Comparison of ENCODE assay signal across 8 cellular contexts in genomic region chr3:96576935-96577334, GRCh38.
"Had no signal": no experiment of that assay in that cellular context is flagged by ENCODE, and none has a peak within 500 bp of the region (broad histone marks: within the 10 kb centered on the region; RNA-seq: fewer than 3 reads in every experiment).

No MANE protein-coding gene starts in this region.

- H3K4me3 ChIP-seq: GM12878 had no signal

- DNase-seq: GDM1, GF-D8 had no signal

- FAIRE-seq: G401.6, GM12878, GM12891, GM12892, GM18507, GM19239 had no signal

- ATAC-seq: GM12878 had no signal
